In the genomic region with DNA sequence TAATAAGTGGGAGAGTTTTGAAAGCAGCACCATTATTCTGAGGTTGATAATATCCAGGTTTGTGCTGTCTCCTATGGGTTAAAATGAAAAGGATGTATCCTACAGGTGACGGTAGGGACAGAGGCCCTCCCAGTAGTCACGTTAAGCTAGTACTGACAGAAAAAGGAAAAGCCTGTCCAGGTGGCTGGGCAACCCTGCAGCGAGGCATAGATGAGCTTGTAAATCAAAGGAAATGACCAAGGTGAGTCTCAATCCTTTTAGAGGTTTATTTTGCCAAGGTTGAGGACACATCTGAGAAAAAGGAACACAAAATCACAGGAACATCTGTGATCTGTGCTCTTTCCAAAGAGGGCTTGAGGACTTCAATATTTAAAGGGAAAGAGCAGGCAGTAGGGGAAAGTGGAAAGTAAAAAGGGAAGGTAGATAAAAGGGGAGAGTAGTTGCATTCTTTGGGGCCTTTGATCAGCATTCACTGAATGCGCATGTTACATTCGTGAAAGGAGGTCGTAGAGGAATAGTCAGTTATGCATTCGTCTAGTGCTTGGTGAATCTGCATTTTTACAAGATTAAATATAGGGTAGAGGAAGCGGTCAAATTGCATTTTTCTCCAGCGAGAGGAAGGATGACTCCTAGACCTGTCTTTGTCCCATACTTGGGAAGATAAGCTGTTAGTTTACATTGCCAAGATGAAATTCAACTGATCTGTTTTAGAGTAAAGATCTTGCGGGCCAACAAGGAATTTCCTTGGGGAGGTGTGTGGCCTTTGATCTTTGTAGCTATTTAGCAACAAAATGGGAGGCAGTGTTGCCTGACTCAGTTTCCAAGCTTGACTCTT, we compare ENCODE assay signal across 9 cellular contexts. TPM values are rescaled to one million over a fixed set of nuclear protein-coding genes. Genes with fewer than 3 reads are reported as not detected.
A peak's percentile ranks its signal among the peaks of the same experiment; 100 is the strongest.
DNase-seq lines count a peak whose midpoint lies in the region; ATAC-seq, FAIRE-seq and TF ChIP-seq lines count a peak whose summit lies in the region.
"Had no signal": no experiment of that assay in that cellular context is flagged by ENCODE, and none has a peak within 500 bp of the region (broad histone marks: within the 10 kb centered on the region; RNA-seq: fewer than 3 reads in every experiment).

No MANE protein-coding gene starts in this region.

- H3K9me3 ChIP-seq in A549 (0 out of 3 replicates have a peak, but pooled peaks cover 2% of the 10 kb centered on the region), mesodermal cell (ENCODE audit: control insufficient read depth, low read length) (no peaks in the 10 kb centered on the region)

- CTCF ChIA-PET in A549 (lab: Yijun Ruan, JAX), result interaction anchor here (1.0 to 3.7 kb wide), 7 partner anchors 9 to 366 kb away, joined by 3 to 13 read pairs (median 3); partner anchors contain the start of gene SFR1

- H3K36me3 ChIP-seq in mesodermal cell (ENCODE audit: control insufficient read depth, insufficient read depth, low read length), result peaks cover 22% of the 10 kb centered on the region

- POLR2A ChIA-PET in A549 (lab: Yijun Ruan, JAX), result interaction anchor here (0.6 to 4.0 kb wide), 6 partner anchors 9 to 577 kb away, joined by 3 to 27 read pairs (median 4); partner anchors contain the start of genes CFAP43, GSTO2 and SFR1

- no peak for TF ChIP-seq EP300 in A549 (IDR thresholded peaks at IDR 0.05)

- WGBS in A549 (ENCODE audit: missing lambda C conversion rate), result 86% methylated on average over 10 of the region's 10 CpGs
- 13 to 23% methylated on average over 9 of the region's 10 CpGs for WGBS in mesodermal cell (ENCODE audit: insufficient coverage in 2 of 2), 2 experiments

- no peak for TF ChIP-seq RAD21 in A549 (conservative IDR thresholded peaks at IDR 0.05 in 1 of 2, IDR thresholded peaks at IDR 0.05 in 1 of 2)

- TF ChIP-seq CTCF in A549 (IDR thresholded peaks at IDR 0.05) (no peak), HL-60 (IDR thresholded peaks at IDR 0.05; ENCODE audit: insufficient read depth, low read length) (no peak), brain (conservative IDR thresholded peaks at IDR 0.05) (no peak), GM20000 (IDR thresholded peaks at IDR 0.05; ENCODE audit: extremely low read depth, missing control alignments) (no peak)

- peaks cover 21% of the 10 kb centered on the region for H3K4me1 ChIP-seq in A549
- H3K4me1 ChIP-seq in mesodermal cell (ENCODE audit: control insufficient read depth, insufficient read depth, low read length, poor library complexity, severe bottlenecking), result peaks cover 26% of the 10 kb centered on the region

- no peaks in the 10 kb centered on the region for H3K27me3 ChIP-seq in HL-60 (ENCODE audit: insufficient read depth, poor library complexity, severe bottlenecking)

- peak overlapping the region; percentile 74 for H3K4me2 ChIP-seq in A549

- peaks cover 19% of the 10 kb centered on the region for H3K27me3 Mint-ChIP-seq in brain

- peak overlapping the region; percentile 98 to 99 for H3K27ac ChIP-seq in A549
- H3K27ac ChIP-seq in HL-60 (replicated peaks), result peak overlapping the region; percentile 94
- H3K27ac ChIP-seq in mesodermal cell (ENCODE audit: low read depth, low read length, severe bottlenecking), result peak overlapping the region; percentile 48

- DNase-seq in A549 (ENCODE audit: low read depth in 1 of 2, low spot score in 1 of 2) (no peak), HL-60 (ENCODE audit: low read depth in 1 of 2, low spot score in 1 of 2) (no peak), middle frontal gyrus (ENCODE audit: extremely low spot score, low spot score) (no peak), midbrain (lab: John Stamatoyannopoulos, UW) (no peak), GM20000 (ENCODE audit: low spot score) (no peak)

- no peak for ATAC-seq in A549
- ATAC-seq in HG03159 (IDR thresholded peaks at IDR 0.05; ENCODE audit: unreplicated experiment), result no peak

- no peak for FAIRE-seq in A549 (lab: Jason Lieb, UNC)
- FAIRE-seq: islet of Langerhans had no signal

- H3K4me3 ChIP-seq in A549, result peak overlapping the region; percentile 99
- H3K4me3 ChIP-seq in HL-60 (replicated peaks; ENCODE audit: insufficient read depth, low read length), result no peak overlapping the region; the same call in 1 of the 2 replicates
- H3K4me3 ChIP-seq in mesodermal cell (ENCODE audit: extremely low read depth, insufficient read depth, low read length, poor library complexity, severe bottlenecking), result peak overlapping the region; percentile 86

- peak overlapping the region; percentile 86 to 96 (median 90) for H3K4me3 Mint-ChIP-seq in brain

- no peak for TF ChIP-seq POLR2A in A549 (IDR thresholded peaks at IDR 0.05; ENCODE audit: low read length)

- H3K4me1 Mint-ChIP-seq in brain, result peaks cover 35% of the 10 kb centered on the region

- H3K27ac Mint-ChIP-seq in brain, result peak overlapping the region in 4 of 5 experiments; percentile 91 to 98 (median 95)

- peaks cover 9% of the 10 kb centered on the region for H3K36me3 Mint-ChIP-seq in brain

- H3K9me3 Mint-ChIP-seq in brain, result no peaks in the 10 kb centered on the region

TF ChIP-seq in A549, 52 proteins besides CTCF, POLR2A, EP300 and RAD21 (continues in another document):
- TF ChIP-seq, protein P1, sequence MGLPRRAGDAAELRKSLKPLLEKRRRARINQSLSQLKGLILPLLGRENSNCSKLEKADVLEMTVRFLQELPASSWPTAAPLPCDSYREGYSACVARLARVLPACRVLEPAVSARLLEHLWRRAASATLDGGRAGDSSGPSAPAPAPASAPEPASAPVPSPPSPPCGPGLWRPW (IDR thresholded peaks at IDR 0.05), result no peak
- TF ChIP-seq MYC (IDR thresholded peaks at IDR 0.05; ENCODE audit: borderline replicate concordance, low read length) (no peak), POLR2AphosphoS2 (conservative IDR thresholded peaks at IDR 0.05; ENCODE audit: low read length) (no peak), MAZ (IDR thresholded peaks at IDR 0.05; ENCODE audit: borderline replicate concordance, low read depth, low read length) (no peak), KDM5A (IDR thresholded peaks at IDR 0.05) (no peak), REST (IDR thresholded peaks at IDR 0.05) (no peak), NR3C1 (IDR thresholded peaks at IDR 0.05) (no peak), PBX3 (IDR thresholded peaks at IDR 0.05) (no peak)

RNA-seq across cellular contexts. Expression of gene GSTO1, which starts 0.9 kb away (rescaled TPM):
- 172 and 204 TPM in 2 replicates for polyA plus RNA-seq in A549 (2011; rRNA removed)
- polyA plus RNA-seq in A549 (2012; cell fraction: cytosol; rRNA removed), result 97.9 and 112 TPM in 2 replicates
- 33.3 and 54.1 TPM in 2 replicates for polyA plus RNA-seq in A549 (2012; cell fraction: nucleus; rRNA removed)
- polyA plus RNA-seq in A549 (2017; fragmentation: RNase III; extraction: RNeasy Plus Mini Kit Qiagen cat#74134 plus additional on column Dnase treatment), result 152 to 163 TPM (median 156 TPM) in 3 replicates
- polyA minus RNA-seq in A549 (2011; rRNA and poly(A)+ RNA removed), result 23.8 TPM in 2 replicates
- polyA plus RNA-seq in brain (ENCODE audit: insufficient read depth, low read depth, low replicate concordance), result 109 TPM
- 350 TPM for polyA plus RNA-seq in mesodermal cell (2013, experiment 1 of 2)
- 326 TPM for polyA plus RNA-seq in mesodermal cell (2013, experiment 2 of 2)

RNA-seq across cellular contexts. Expression of gene GSTO2, which starts 15.2 kb away (rescaled TPM):
- polyA plus RNA-seq in A549 (2011; rRNA removed), result 5.7 and 6.3 TPM in 2 replicates
- 1.7 and 2.1 TPM in 2 replicates for polyA plus RNA-seq in A549 (2012; cell fraction: cytosol; rRNA removed)
- polyA plus RNA-seq in A549 (2012; cell fraction: nucleus; rRNA removed), result 0.80 and 3.0 TPM in 2 replicates
- 1.3 to 1.9 TPM (median 1.8 TPM) in 3 replicates for polyA plus RNA-seq in A549 (2017; fragmentation: RNase III; extraction: RNeasy Plus Mini Kit Qiagen cat#74134 plus additional on column Dnase treatment)
- polyA minus RNA-seq in A549 (2011; rRNA and poly(A)+ RNA removed), result 1.6 and 2.8 TPM in 2 replicates
- polyA plus RNA-seq in brain (ENCODE audit: insufficient read depth, low read depth, low replicate concordance), result 23.9 TPM
- 0.55 TPM for polyA plus RNA-seq in mesodermal cell (2013, experiment 1 of 2)
- 0.56 TPM for polyA plus RNA-seq in mesodermal cell (2013, experiment 2 of 2)

RNA-seq across cellular contexts. Expression of gene CFAP43, which starts 21.6 kb away (rescaled TPM):
- polyA plus RNA-seq in A549 (2011; rRNA removed) (0.42 and 0.75 TPM in 2 replicates), A549 (2017; fragmentation: RNase III; extraction: RNeasy Plus Mini Kit Qiagen cat#74134 plus additional on column Dnase treatment) (0.16 to 0.36 TPM (median 0.31 TPM) in 3 replicates), brain (ENCODE audit: insufficient read depth, low read depth, low replicate concordance) (1.2 TPM)
- polyA plus RNA-seq in A549 (2012; cell fraction: cytosol; rRNA removed), result 0.08 and 0.13 TPM in 2 replicates
- 0.14 and 0.16 TPM in 2 replicates for polyA plus RNA-seq in A549 (2012; cell fraction: nucleus; rRNA removed)
- 0.24 and 0.25 TPM in 2 replicates for polyA minus RNA-seq in A549 (2011; rRNA and poly(A)+ RNA removed)
- 0.63 TPM for polyA plus RNA-seq in mesodermal cell (2013, experiment 1 of 2)
- polyA plus RNA-seq in mesodermal cell (2013, experiment 2 of 2), result 0.56 TPM

Comparison
In these comparisons a context has a peak if more than half of its experiments do, and no peak if none do; other contexts are left out.
1. H3K27ac ChIP-seq: peak in every context shown above with its lines; median percentile 98 in A549; 94 in HL-60; 48 in mesodermal cell.